Comparison of ENCODE assay signal across 8 cellular contexts in genomic region chr16:56519459-56520250, GRCh38.
DNase-seq lines count a peak whose midpoint lies in the region; ATAC-seq and TF ChIP-seq lines count a peak whose summit lies in the region.

BBS2 (minus strand) TSS chr16:56520024; CDS start chr16:56519862, 162 bp downstream.

- DNase-seq in COLO829 (ENCODE audit: low spot score) (peak; percentile 81), GM20000 (ENCODE audit: low spot score) (peak; percentile 94), HS-5 (ENCODE audit: low read depth) (peak; percentile 34), NOMO-1 (lab: John Stamatoyannopoulos, UW; ENCODE audit: unreplicated experiment in 2 of 2) (peak; percentile 74 to 87), memory B cell (ENCODE audit: low spot score in 2 of 2) (peak; percentile 88 to 90)
- DNase-seq in activated CD8-positive, alpha-beta memory T cell treated with anti-CD3 and anti-CD28 coated beads for 48 hours (ENCODE audit: low read depth in 2 of 3, low spot score in 2 of 3): peak; percentile 85 to 92 (median 86)
- peak; percentile 87 to 91 (median 89) for DNase-seq in effector memory CD8-positive, alpha-beta T cell
- peak; percentile 84 for DNase-seq in stimulated activated CD8-positive, alpha-beta memory T cell treated with anti-CD3 and anti-CD28 coated beads, Interleukin-12 subunit alpha, Interleukin-12 subunit beta, amount 100 ng/mL, for 1 hour (ENCODE audit: low read depth)

- TF ChIP-seq CTCF in GM20000 (IDR thresholded peaks at IDR 0.05; ENCODE audit: extremely low read depth, missing control alignments): no peak

- no peaks in the 10 kb centered on the region for H3K27me3 Mint-ChIP-seq in effector memory CD8-positive, alpha-beta T cell
- H3K27me3 Mint-ChIP-seq in memory B cell: no peaks in the 10 kb centered on the region

- H3K27ac Mint-ChIP-seq in effector memory CD8-positive, alpha-beta T cell: peak within 1 kb of the TSS; percentile 91
- peak within 1 kb of the TSS; percentile 89 for H3K27ac Mint-ChIP-seq in memory B cell

- H3K4me3 Mint-ChIP-seq in effector memory CD8-positive, alpha-beta T cell: peak within 1 kb of the TSS; percentile 80 to 81
- peak within 1 kb of the TSS; percentile 87 for H3K4me3 Mint-ChIP-seq in memory B cell

- peak; percentile 85 for ATAC-seq in effector memory CD8-positive, alpha-beta T cell (replicated peaks)
- ATAC-seq in memory B cell (ENCODE audit: low read depth): peak; percentile 86

- H3K9me3 Mint-ChIP-seq in effector memory CD8-positive, alpha-beta T cell: no peaks in the 10 kb centered on the region
- H3K9me3 Mint-ChIP-seq in memory B cell: no peaks in the 10 kb centered on the region

- H3K4me1 Mint-ChIP-seq in effector memory CD8-positive, alpha-beta T cell (ENCODE audit: low read depth in 2 of 2): peaks cover 23 to 33% of the 10 kb centered on the region in 2 donors
- peaks cover 23% of the 10 kb centered on the region for H3K4me1 Mint-ChIP-seq in memory B cell

- H3K36me3 Mint-ChIP-seq in effector memory CD8-positive, alpha-beta T cell (ENCODE audit: insufficient read depth): peaks cover 14% of the 10 kb centered on the region
- H3K36me3 Mint-ChIP-seq in memory B cell: no peaks in the 10 kb centered on the region

Comparison
In these comparisons a context has a peak if more than half of its experiments do, and no peak if none do; other contexts are left out.
1. Peak in every context shown above with its lines: DNase-seq and ATAC-seq.
2. DNase-seq: peak in every context shown above with its lines; median percentile 94 in GM20000; 89 in effector memory CD8-positive, alpha-beta T cell; 89 in memory B cell; 86 in activated CD8-positive, alpha-beta memory T cell treated with anti-CD3 and anti-CD28 coated beads for 48 hours; 84 in stimulated activated CD8-positive, alpha-beta memory T cell treated with anti-CD3 and anti-CD28 coated beads, Interleukin-12 subunit alpha, Interleukin-12 subunit beta, amount 100 ng/mL, for 1 hour; 81 in COLO829; 80 in NOMO-1; 34 in HS-5.